24 cellular contexts compared by ENCODE assay signal in genomic region chr17:80614320-80614719, GRCh38.
A peak's percentile ranks its signal among the peaks of the same experiment; 100 is the strongest.
DNase-seq lines count a peak whose midpoint lies in the region; ATAC-seq and TF ChIP-seq lines count a peak whose summit lies in the region.
"Had no signal": no experiment of that assay in that cellular context is flagged by ENCODE, and none has a peak within 500 bp of the region (broad histone marks: within the 10 kb centered on the region; RNA-seq: fewer than 3 reads in every experiment).

No MANE protein-coding gene starts in this region.

- peaks cover 60% of the 10 kb centered on the region for H3K4me1 Mint-ChIP-seq in activated T-cell treated with anti-CD3 and anti-CD28 coated beads, Interleukin-2, amount 50 U/mL, for 24 hours (ENCODE audit: low read depth)
- H3K4me1 Mint-ChIP-seq in activated CD8-positive, alpha-beta T cell treated with anti-CD3 and anti-CD28 coated beads for 36 hours (ENCODE audit: low read depth) = peaks cover 66% of the 10 kb centered on the region
- peaks cover 31 to 78% (median 72%) of the 10 kb centered on the region in 7 donors for H3K4me1 Mint-ChIP-seq in naive thymus-derived CD4-positive, alpha-beta T cell

- no peaks in the 10 kb centered on the region for H3K27me3 ChIP-seq in DOHH2 (ENCODE audit: control insufficient read depth, low read length)
- no peaks in the 10 kb centered on the region for H3K27me3 ChIP-seq in naive thymus-derived CD4-positive, alpha-beta T cell (ENCODE audit: control insufficient read depth in 2 of 2, insufficient read depth in 2 of 2, low read length in 2 of 2)
- H3K27me3 ChIP-seq: BLaER1, esophagus muscularis mucosa, foreskin keratinocyte, pancreas had no signal

- H3K79me2 ChIP-seq in DOHH2 (ENCODE audit: control insufficient read depth, low read length) = peaks cover 81% of the 10 kb centered on the region

- POLR2A ChIA-PET in activated CD8-positive, alpha-beta T cell treated with anti-CD3 and anti-CD28 coated beads for 36 hours (lab: Charles Lee) = interaction anchor here (1.1 kb wide), 1 partner anchor 9 kb away, joined by 4 read pairs; no protein-coding TSS in a partner anchor
- POLR2A ChIA-PET in naive thymus-derived CD4-positive, alpha-beta T cell (lab: Charles Lee) = interaction anchor here (0.7 to 0.8 kb wide), 2 partner anchors 10 to 178 kb away, joined by 3 read pairs; no protein-coding TSS in a partner anchor

- CTCF ChIA-PET in activated CD8-positive, alpha-beta T cell treated with anti-CD3 and anti-CD28 coated beads for 36 hours (lab: Charles Lee) = no interaction called here
- CTCF ChIA-PET in naive thymus-derived CD4-positive, alpha-beta T cell (lab: Charles Lee) = no interaction called here

- peaks cover 59% of the 10 kb centered on the region for H3K4me1 ChIP-seq in DOHH2 (ENCODE audit: control insufficient read depth, low read length)
- H3K4me1 ChIP-seq in naive thymus-derived CD4-positive, alpha-beta T cell (ENCODE audit: control insufficient read depth in 2 of 2, insufficient read depth in 2 of 2, low read length in 2 of 2) = peaks cover 0 to 48% of the 10 kb centered on the region in 2 donors
- H3K4me1 ChIP-seq: esophagus muscularis mucosa, pancreas had no signal

- intact Hi-C loops in activated CD8-positive, alpha-beta T cell treated with anti-CD3 and anti-CD28 coated beads for 36 hours (cut with micrococcal nuclease) = no loop called here
- intact Hi-C loops in naive thymus-derived CD4-positive, alpha-beta T cell (cut with micrococcal nuclease) = no loop called here

- H3K27ac ChIP-seq in DOHH2 (ENCODE audit: low read depth, low read length) = peak overlapping the region; percentile 83
- H3K27ac ChIP-seq in naive thymus-derived CD4-positive, alpha-beta T cell (ENCODE audit: low read depth, low read length) = peak overlapping the region; percentile 59
- H3K27ac ChIP-seq: BLaER1, esophagus muscularis mucosa, foreskin keratinocyte, pancreas had no signal

- H3K36me3 Mint-ChIP-seq in activated T-cell treated with anti-CD3 and anti-CD28 coated beads, Interleukin-2, amount 50 U/mL, for 24 hours (ENCODE audit: low read depth) = peaks cover 2% of the 10 kb centered on the region
- H3K36me3 Mint-ChIP-seq in activated CD8-positive, alpha-beta T cell treated with anti-CD3 and anti-CD28 coated beads for 36 hours (ENCODE audit: low read depth) = peaks cover 4% of the 10 kb centered on the region
- H3K36me3 Mint-ChIP-seq in naive thymus-derived CD4-positive, alpha-beta T cell = peaks cover 0 to 7% (median 4%) of the 10 kb centered on the region in 5 donors
- H3K36me3 Mint-ChIP-seq: WTC11 had no signal

- peak overlapping the region; percentile 12 for H3K27ac Mint-ChIP-seq in activated T-cell treated with anti-CD3 and anti-CD28 coated beads, Interleukin-2, amount 50 U/mL, for 24 hours
- peak overlapping the region; percentile 58 for H3K27ac Mint-ChIP-seq in activated CD8-positive, alpha-beta T cell treated with anti-CD3 and anti-CD28 coated beads for 36 hours
- H3K27ac Mint-ChIP-seq in naive thymus-derived CD4-positive, alpha-beta T cell = peak overlapping the region; percentile 55 to 94 (median 82)
- H3K27ac Mint-ChIP-seq: activated CD4-positive, alpha-beta memory T cell treated with anti-CD3 and anti-CD28 coated beads, Interleukin-2, amount 10 ng/mL, durations not matched to agents 7 days and 5 days; dendritic cell treated with granulocyte-macrophage colony-stimulating factor and Interleukin-4, amounts not matched to agents 40 ng/mL and 50 ng/mL, for 4 days had no signal

- no peak overlapping the region for H3K4me3 Mint-ChIP-seq in activated T-cell treated with anti-CD3 and anti-CD28 coated beads, Interleukin-2, amount 50 U/mL, for 24 hours
- H3K4me3 Mint-ChIP-seq in activated CD8-positive, alpha-beta T cell treated with anti-CD3 and anti-CD28 coated beads for 36 hours = no peak overlapping the region
- peak overlapping the region in 9 of 10 donors; percentile 10 to 70 (median 54) for H3K4me3 Mint-ChIP-seq in naive thymus-derived CD4-positive, alpha-beta T cell
- H3K4me3 Mint-ChIP-seq: activated CD4-positive, alpha-beta memory T cell treated with anti-CD3 and anti-CD28 coated beads, Interleukin-2, amount 10 ng/mL, durations not matched to agents 7 days and 5 days; dendritic cell treated with granulocyte-macrophage colony-stimulating factor and Interleukin-4, amounts not matched to agents 40 ng/mL and 50 ng/mL, for 4 days; neural crest cell; WTC11 had no signal

- no peak for ATAC-seq in activated CD8-positive, alpha-beta T cell treated with anti-CD3 and anti-CD28 coated beads for 36 hours
- peak; percentile 53 for ATAC-seq in naive thymus-derived CD4-positive, alpha-beta T cell
- ATAC-seq: activated naive CD4-positive, alpha-beta T cell treated with anti-CD3 and anti-CD28 coated beads, Interleukin-2, amount 50 U/mL, for 72 hours; foreskin keratinocyte; GM12878; pancreas; WTC11 had no signal

- no peaks in the 10 kb centered on the region for H4K20me1 ChIP-seq in DOHH2 (ENCODE audit: control insufficient read depth, insufficient read depth, low read depth, low read length)
- H4K20me1 ChIP-seq: BLaER1 had no signal

- H3K9me2 ChIP-seq in DOHH2 (replicated peaks; ENCODE audit: control insufficient read depth, low read length) = no peaks in the 10 kb centered on the region

- no peaks in the 10 kb centered on the region for H3K27me3 Mint-ChIP-seq in activated T-cell treated with anti-CD3 and anti-CD28 coated beads, Interleukin-2, amount 50 U/mL, for 24 hours
- H3K27me3 Mint-ChIP-seq in activated CD8-positive, alpha-beta T cell treated with anti-CD3 and anti-CD28 coated beads for 36 hours = no peaks in the 10 kb centered on the region
- H3K27me3 Mint-ChIP-seq in naive thymus-derived CD4-positive, alpha-beta T cell = no peaks in the 10 kb centered on the region
- H3K27me3 Mint-ChIP-seq: activated CD4-positive, alpha-beta memory T cell treated with anti-CD3 and anti-CD28 coated beads, Interleukin-2, amount 10 ng/mL, durations not matched to agents 7 days and 5 days; dendritic cell treated with granulocyte-macrophage colony-stimulating factor and Interleukin-4, amounts not matched to agents 40 ng/mL and 50 ng/mL, for 4 days had no signal

- peak overlapping the region; percentile 76; the same call in 1 of the 2 replicates for H3K4me2 ChIP-seq in DOHH2 (ENCODE audit: low read length)
- H3K4me2 ChIP-seq: BLaER1 had no signal

- H3K9me3 Mint-ChIP-seq in activated T-cell treated with anti-CD3 and anti-CD28 coated beads, Interleukin-2, amount 50 U/mL, for 24 hours = no peaks in the 10 kb centered on the region
- H3K9me3 Mint-ChIP-seq in activated CD8-positive, alpha-beta T cell treated with anti-CD3 and anti-CD28 coated beads for 36 hours = no peaks in the 10 kb centered on the region
- no peaks in the 10 kb centered on the region for H3K9me3 Mint-ChIP-seq in naive thymus-derived CD4-positive, alpha-beta T cell
- H3K9me3 Mint-ChIP-seq: activated CD4-positive, alpha-beta memory T cell treated with anti-CD3 and anti-CD28 coated beads, Interleukin-2, amount 10 ng/mL, durations not matched to agents 7 days and 5 days; dendritic cell treated with granulocyte-macrophage colony-stimulating factor and Interleukin-4, amounts not matched to agents 40 ng/mL and 50 ng/mL, for 4 days; neural crest cell; WTC11 had no signal

- H3F3A ChIP-seq in DOHH2 (ENCODE audit: control insufficient read depth, insufficient read depth) = peaks cover 9% of the 10 kb centered on the region; the same call in 1 of the 2 replicates

- no peaks in the 10 kb centered on the region for H3K9me3 ChIP-seq in DOHH2 (ENCODE audit: control insufficient read depth, insufficient read depth, low read length)
- no peaks in the 10 kb centered on the region for H3K9me3 ChIP-seq in naive thymus-derived CD4-positive, alpha-beta T cell (ENCODE audit: control insufficient read depth in 2 of 3, low read length in 3 of 3)
- H3K9me3 ChIP-seq: BLaER1, esophagus muscularis mucosa, pancreas had no signal

- H3K4me3 ChIP-seq in DOHH2 (ENCODE audit: low read length) = no peak overlapping the region
- H3K4me3 ChIP-seq in naive thymus-derived CD4-positive, alpha-beta T cell (ENCODE audit: low read length) = no peak overlapping the region
- H3K4me3 ChIP-seq: BLaER1, esophagus muscularis mucosa, GM12878, lung, pancreas had no signal

- no peaks in the 10 kb centered on the region for H3K36me3 ChIP-seq in DOHH2 (ENCODE audit: control insufficient read depth, low read length)
- no peaks in the 10 kb centered on the region for H3K36me3 ChIP-seq in naive thymus-derived CD4-positive, alpha-beta T cell (ENCODE audit: control insufficient read depth in 2 of 3, insufficient read depth in 3 of 3, low read length in 3 of 3)
- H3K36me3 ChIP-seq: esophagus muscularis mucosa, pancreas had no signal

- TF ChIP-seq CTCF in DOHH2 (IDR thresholded peaks at IDR 0.05; ENCODE audit: low read depth, low read length, poor library complexity, severe bottlenecking) = no peak
- TF ChIP-seq CTCF in activated CD8-positive, alpha-beta T cell treated with anti-CD3 and anti-CD28 coated beads for 36 hours (IDR thresholded peaks at IDR 0.05) = no peak

- no peak for DNase-seq in activated T-cell treated with anti-CD3 and anti-CD28 coated beads, Interleukin-2, amount 50 U/mL, for 24 hours
- no peak for DNase-seq in activated T-cell treated with anti-CD3 and anti-CD28 coated beads, Interleukin-2, amount 50 U/mL, for 48 hours
- DNase-seq in activated CD8-positive, alpha-beta T cell treated with anti-CD3 and anti-CD28 coated beads for 36 hours = no peak
- peak in 6 of 9 donors; percentile 20 to 59 (median 34) for DNase-seq in naive thymus-derived CD4-positive, alpha-beta T cell
- DNase-seq in SW 1271 (lab: John Stamatoyannopoulos, UW) (no peak), NCI-H1930 (lab: John Stamatoyannopoulos, UW) (no peak)
- DNase-seq: activated CD4-positive, alpha-beta memory T cell treated with anti-CD3 and anti-CD28 coated beads, Interleukin-2, amount 10 ng/mL, durations not matched to agents 7 days and 5 days; caudate nucleus; EL; foreskin keratinocyte; MM.1S; NCI-H2081 treated with DMSO at 0.1 percent for 48 hours; pancreas; small intestine; stimulated activated CD8-positive, alpha-beta memory T cell treated with anti-CD3 and anti-CD28 coated beads, Interleukin-4, amount 100 ng/mL, for 48 hours had no signal

Comparison
In these comparisons a context has a peak if more than half of its experiments do, and no peak if none do; other contexts are left out.
1. DNase-seq: peak in naive thymus-derived CD4-positive, alpha-beta T cell (6 of 9); none in activated T-cell treated with anti-CD3 and anti-CD28 coated beads, Interleukin-2, amount 50 U/mL, for 24 hours (single experiment), activated T-cell treated with anti-CD3 and anti-CD28 coated beads, Interleukin-2, amount 50 U/mL, for 48 hours (0 of 2), activated CD8-positive, alpha-beta T cell treated with anti-CD3 and anti-CD28 coated beads for 36 hours (single experiment), SW 1271 (0 of 2) and NCI-H1930 (0 of 2).
2. H3K27ac Mint-ChIP-seq: peak in every context shown above with its lines; median percentile 82 in naive thymus-derived CD4-positive, alpha-beta T cell; 58 in activated CD8-positive, alpha-beta T cell treated with anti-CD3 and anti-CD28 coated beads for 36 hours; 12 in activated T-cell treated with anti-CD3 and anti-CD28 coated beads, Interleukin-2, amount 50 U/mL, for 24 hours.
3. H3K4me3 Mint-ChIP-seq: peak in naive thymus-derived CD4-positive, alpha-beta T cell (9 of 10); none in activated T-cell treated with anti-CD3 and anti-CD28 coated beads, Interleukin-2, amount 50 U/mL, for 24 hours (single experiment) and activated CD8-positive, alpha-beta T cell treated with anti-CD3 and anti-CD28 coated beads for 36 hours (single experiment).